In genomic region chr21:33894736-33895288, GRCh38 we compare ENCODE assay signal across 2 cellular contexts.
TF ChIP-seq lines count a peak whose summit lies in the region.

No MANE protein-coding gene starts in this region.

TF ChIP-seq in GM23338, 12 proteins besides CTCF, POLR2A, EP300 and RAD21 (continued from another document):
- no peak for TF ChIP-seq REST (IDR thresholded peaks at IDR 0.05; ENCODE audit: unreplicated experiment)
- TF ChIP-seq CREB1 (CRISPR knock-in tag; IDR thresholded peaks at IDR 0.05; ENCODE audit: low read depth): 0 out of 2 replicates have a peak, but pooled peaks have one; percentile 20
- no peak for TF ChIP-seq NANOG (IDR thresholded peaks at IDR 0.05; ENCODE audit: borderline replicate concordance)
- TF ChIP-seq EZH2 (IDR thresholded peaks at IDR 0.05; ENCODE audit: low read depth, unreplicated experiment): no peak
- no peak for TF ChIP-seq ZNF331 (CRISPR knock-in tag; IDR thresholded peaks at IDR 0.05; ENCODE audit: low read depth)
- TF ChIP-seq ZNF462 (CRISPR knock-in tag; IDR thresholded peaks at IDR 0.05): no peak
- TF ChIP-seq EZH2phosphoT487 (IDR thresholded peaks at IDR 0.05; ENCODE audit: unreplicated experiment): no peak

TF ChIP-seq in HepG2, 621 proteins besides CTCF, POLR2A, EP300 and RAD21 (continued from another document and continues in another):
- TF ChIP-seq PRDM10 (CRISPR knock-in tag; IDR thresholded peaks at IDR 0.05; ENCODE audit: low read depth) (no peak), ZNF24 (IDR thresholded peaks at IDR 0.05) (no peak), ZNF775 (CRISPR knock-in tag; IDR thresholded peaks at IDR 0.05; ENCODE audit: borderline replicate concordance) (no peak), SALL1 (CRISPR knock-in tag; IDR thresholded peaks at IDR 0.05) (peak; percentile 33; the same call in 1 of the 2 replicates), ZFP82 (CRISPR knock-in tag; IDR thresholded peaks at IDR 0.05; ENCODE audit: borderline replicate concordance) (no peak), SUZ12 (IDR thresholded peaks at IDR 0.05; ENCODE audit: low read depth, low read length) (no peak), ZBTB3 (CRISPR knock-in tag; IDR thresholded peaks at IDR 0.05; ENCODE audit: borderline replicate concordance, low read depth) (no peak), HINFP (CRISPR knock-in tag; IDR thresholded peaks at IDR 0.05; ENCODE audit: low read depth) (no peak), ZSCAN30 (CRISPR knock-in tag; IDR thresholded peaks at IDR 0.05) (no peak), SATB2 (CRISPR knock-in tag; IDR thresholded peaks at IDR 0.05) (no peak), ZNF776 (CRISPR knock-in tag; IDR thresholded peaks at IDR 0.05) (no peak), ELF1 (CRISPR knock-in tag; IDR thresholded peaks at IDR 0.05) (no peak), CBX5 (CRISPR knock-in tag; IDR thresholded peaks at IDR 0.05; ENCODE audit: borderline replicate concordance) (no peak), ZNF143 (CRISPR knock-in tag; IDR thresholded peaks at IDR 0.05) (no peak), MIXL1 (CRISPR knock-in tag; IDR thresholded peaks at IDR 0.05) (no peak), WIZ (CRISPR knock-in tag; IDR thresholded peaks at IDR 0.05) (no peak), REST (IDR thresholded peaks at IDR 0.05; ENCODE audit: borderline replicate concordance in 1 of 2, low read depth in 1 of 2, low read length in 2 of 2) (no peak), ZFP41 (CRISPR knock-in tag; IDR thresholded peaks at IDR 0.05; ENCODE audit: borderline replicate concordance) (no peak), DNMT1 (CRISPR knock-in tag; IDR thresholded peaks at IDR 0.05) (no peak), THAP11 (CRISPR knock-in tag; IDR thresholded peaks at IDR 0.05) (0 out of 2 replicates have a peak, but pooled peaks have one; percentile 27), ARID2 (CRISPR knock-in tag; IDR thresholded peaks at IDR 0.05; ENCODE audit: borderline replicate concordance) (no peak), PAWR (CRISPR knock-in tag; IDR thresholded peaks at IDR 0.05; ENCODE audit: borderline replicate concordance) (no peak), GRHL1 (CRISPR knock-in tag; conservative IDR thresholded peaks at IDR 0.05) (no peak), SIN3A (IDR thresholded peaks at IDR 0.05; ENCODE audit: borderline replicate concordance, low read depth, low read length) (no peak), MZF1 (CRISPR knock-in tag; IDR thresholded peaks at IDR 0.05; ENCODE audit: borderline replicate concordance) (no peak), SRSF1 (optimal IDR thresholded peaks at IDR 0.05; ENCODE audit: low read depth, low read length) (no peak), STAG1 (CRISPR knock-in tag; IDR thresholded peaks at IDR 0.05) (peak; percentile 67), ARID4A (CRISPR knock-in tag; IDR thresholded peaks at IDR 0.05; ENCODE audit: borderline replicate concordance) (peak; percentile 28; the same call in 1 of the 2 replicates), BCL6 (CRISPR knock-in tag; IDR thresholded peaks at IDR 0.05) (no peak), ZNF10 (CRISPR knock-in tag; IDR thresholded peaks at IDR 0.05; ENCODE audit: borderline replicate concordance, low read depth) (no peak), SAFB2 (CRISPR knock-in tag; IDR thresholded peaks at IDR 0.05; ENCODE audit: borderline replicate concordance, low read depth) (no peak), ZBTB46 (CRISPR knock-in tag; IDR thresholded peaks at IDR 0.05; ENCODE audit: borderline replicate concordance) (no peak), ZNF770 (CRISPR knock-in tag; IDR thresholded peaks at IDR 0.05) (no peak), E2F5 (CRISPR knock-in tag; conservative IDR thresholded peaks at IDR 0.05) (no peak), POGZ (CRISPR knock-in tag; IDR thresholded peaks at IDR 0.05) (no peak), POLR2AphosphoS5 (IDR thresholded peaks at IDR 0.05; ENCODE audit: low read depth, low read length) (no peak), ZNF484 (CRISPR knock-in tag; IDR thresholded peaks at IDR 0.05; ENCODE audit: borderline replicate concordance, low read depth) (no peak), NCOR1 (IDR thresholded peaks at IDR 0.05; ENCODE audit: borderline replicate concordance, low read length) (no peak), ZNF747 (CRISPR knock-in tag; IDR thresholded peaks at IDR 0.05; ENCODE audit: borderline replicate concordance) (no peak)
